10 cellular contexts compared by ENCODE assay signal in genomic region chr15:84740691-84741090, GRCh38.
"Had no signal": no experiment of that assay in that cellular context is flagged by ENCODE, and none has a peak within 500 bp of the region (broad histone marks: within the 10 kb centered on the region; RNA-seq: fewer than 3 reads in every experiment).

No MANE protein-coding gene starts in this region.

- H3K4me3 Mint-ChIP-seq: WTC11 had no signal

- H3K36me3 Mint-ChIP-seq: WTC11 had no signal

- H3K9me3 ChIP-seq: tibial artery had no signal

- H2AFZ ChIP-seq: parathyroid adenoma had no signal

- H3K27ac ChIP-seq: parathyroid adenoma, SK-N-MC, tibial artery had no signal

- DNase-seq: activated CD4-positive, alpha-beta T cell treated with anti-CD3 and anti-CD28 coated beads, Interleukin-2, amount 50 U/mL, for 4 hours; central memory CD4-positive, alpha-beta T cell; hypothalamus; kidney glomerular epithelial cell; mesendoderm; retina; tibial artery had no signal

- H3K9me3 Mint-ChIP-seq: WTC11 had no signal

- ATAC-seq: WTC11 had no signal

- H3K79me2 ChIP-seq: parathyroid adenoma had no signal

- H3K36me3 ChIP-seq: tibial artery had no signal

- H3K9ac ChIP-seq: parathyroid adenoma had no signal

- H3K27me3 ChIP-seq: tibial artery had no signal

- H3K4me3 ChIP-seq: SK-N-MC, tibial artery had no signal

- H3K4me1 ChIP-seq: parathyroid adenoma had no signal
